In genomic region chr4:39922389-39922788, GRCh38 we compare ENCODE assay signal across 20 cellular contexts. TPM values are rescaled to one million over a fixed set of nuclear protein-coding genes. Genes with fewer than 3 reads are reported as not detected.
A peak's percentile ranks its signal among the peaks of the same experiment; 100 is the strongest.
DNase-seq lines count a peak whose midpoint lies in the region; ATAC-seq, FAIRE-seq and TF ChIP-seq lines count a peak whose summit lies in the region.
"Had no signal": no experiment of that assay in that cellular context is flagged by ENCODE, and none has a peak within 500 bp of the region (broad histone marks: within the 10 kb centered on the region; RNA-seq: fewer than 3 reads in every experiment).

No MANE protein-coding gene starts in this region.

- peaks cover 23% of the 10 kb centered on the region for H3K79me2 ChIP-seq in GM23338 (replicated peaks; ENCODE audit: insufficient read depth)
- H3K79me2 ChIP-seq in astrocyte (ENCODE audit: insufficient read depth, low read length), result peaks cover 7% of the 10 kb centered on the region
- H3K79me2 ChIP-seq in SK-N-SH (ENCODE audit: insufficient read depth), result peaks cover 49% of the 10 kb centered on the region

- no peaks in the 10 kb centered on the region for H3K9me2 ChIP-seq in GM23338 (ENCODE audit: insufficient read depth)
- H3K9me2 ChIP-seq in SK-N-SH, result no peaks in the 10 kb centered on the region

- H3F3A ChIP-seq in GM23338 (replicated peaks; ENCODE audit: low read depth), result no peaks in the 10 kb centered on the region
- peaks cover 8% of the 10 kb centered on the region for H3F3A ChIP-seq in SK-N-SH (replicated peaks; ENCODE audit: insufficient read depth)

- H3K27ac Mint-ChIP-seq in GM23338, result no peak overlapping the region
- no peak overlapping the region for H3K27ac Mint-ChIP-seq in astrocyte (ENCODE audit: unreplicated experiment)

- H3K4me3 ChIP-seq in GM23338, result no peak overlapping the region
- H3K4me3 ChIP-seq in astrocyte (ENCODE audit: insufficient read depth, low read depth, low read length), result no peak overlapping the region
- H3K4me3 ChIP-seq in SK-N-SH (ENCODE audit: low read depth in 2 of 2, low read length in 1 of 2), result no peak overlapping the region
- H3K4me3 ChIP-seq: MG63 had no signal

- H3K9me3 ChIP-seq in astrocyte (ENCODE audit: insufficient read depth, low read depth, low read length) (no peaks in the 10 kb centered on the region), SK-N-SH (no peaks in the 10 kb centered on the region)
- H3K9me3 ChIP-seq: MG63 had no signal

- no peak for TF ChIP-seq CTCF in GM23338 (conservative IDR thresholded peaks at IDR 0.05; ENCODE audit: low read depth in 2 of 2)
- no peak for TF ChIP-seq CTCF in astrocyte (IDR thresholded peaks at IDR 0.05; ENCODE audit: insufficient read depth, low read depth, low read length)
- no peak for TF ChIP-seq CTCF in GM10266 (IDR thresholded peaks at IDR 0.05; ENCODE audit: control insufficient read depth, insufficient read depth, low read depth, missing control alignments)
- no peak for TF ChIP-seq CTCF in SK-N-SH (IDR thresholded peaks at IDR 0.05)

- CTCF ChIA-PET in SK-N-SH (lab: Yijun Ruan, JAX), result interaction anchor here (0.7 kb wide), 1 partner anchor 20 kb away, joined by 3 read pairs; no protein-coding TSS in a partner anchor

- ATAC-seq in GM23338 (no peak), left colon (peak; percentile 94)

- H4K20me1 ChIP-seq in GM23338 (replicated peaks; ENCODE audit: insufficient read depth) (no peaks in the 10 kb centered on the region; the same call in 1 of the 2 replicates), astrocyte (ENCODE audit: insufficient read depth, low read length) (no peaks in the 10 kb centered on the region), SK-N-SH (ENCODE audit: insufficient read depth) (no peaks in the 10 kb centered on the region; the same call in 1 of the 2 replicates)

- 98% methylated on average over 2 of the region's 2 CpGs for WGBS in SK-N-SH (ENCODE audit: low lambda C conversion rate)

- H3K27me3 ChIP-seq in GM23338 (ENCODE audit: insufficient read depth) (no peaks in the 10 kb centered on the region), astrocyte (ENCODE audit: insufficient read depth, low read length) (no peaks in the 10 kb centered on the region), SK-N-SH (ENCODE audit: insufficient read depth) (no peaks in the 10 kb centered on the region)
- H3K27me3 ChIP-seq: MG63 had no signal

- TF ChIP-seq RAD21 in SK-N-SH (IDR thresholded peaks at IDR 0.05; ENCODE audit: low read length), result no peak

- H2AFZ ChIP-seq in GM23338, result no peak overlapping the region
- H2AFZ ChIP-seq in astrocyte (ENCODE audit: low read depth, low read length), result no peak overlapping the region
- H2AFZ ChIP-seq in SK-N-SH (ENCODE audit: low read depth), result no peak overlapping the region

- H3K4me3 Mint-ChIP-seq in GM23338 (no peak overlapping the region), astrocyte (ENCODE audit: unreplicated experiment) (no peak overlapping the region)

- peak; percentile 17 for FAIRE-seq in astrocyte (lab: Jason Lieb, UNC)
- FAIRE-seq: GM18507, H1 had no signal

- H3K27ac ChIP-seq in GM23338 (ENCODE audit: low read depth) (0 out of 2 replicates have a peak overlapping the region, but pooled peaks have one; percentile 7), astrocyte (ENCODE audit: low read depth, low read length) (no peak overlapping the region), SK-N-SH (ENCODE audit: low read depth in 2 of 2, low read length in 1 of 2) (no peak overlapping the region)
- H3K27ac ChIP-seq: RWPE1 had no signal

- H3K4me1 ChIP-seq in GM23338 (ENCODE audit: insufficient read depth), result no peaks in the 10 kb centered on the region
- H3K4me1 ChIP-seq in astrocyte (ENCODE audit: insufficient read depth, low read length), result no peaks in the 10 kb centered on the region
- H3K4me1 ChIP-seq in SK-N-SH (ENCODE audit: control insufficient read depth in 1 of 2, insufficient read depth in 2 of 2, low read depth in 1 of 2, low read length in 1 of 2), result no peaks in the 10 kb centered on the region; a peak in 1 of 4 replicates

- H3K4me2 ChIP-seq in GM23338 (no peak overlapping the region), astrocyte (ENCODE audit: low read length) (no peak overlapping the region), SK-N-SH (no peak overlapping the region)

- POLR2A ChIA-PET in SK-N-SH (lab: Yijun Ruan, JAX), result no interaction called here

- H3K36me3 Mint-ChIP-seq in GM23338 (ENCODE audit: low read depth), result peaks cover 51% of the 10 kb centered on the region
- H3K36me3 Mint-ChIP-seq in astrocyte (ENCODE audit: low read depth, unreplicated experiment), result peaks cover 2% of the 10 kb centered on the region

- H3K9ac ChIP-seq in astrocyte (ENCODE audit: low read length) (no peak overlapping the region), SK-N-SH (no peak overlapping the region)

- no peaks in the 10 kb centered on the region for H3K27me3 Mint-ChIP-seq in GM23338 (ENCODE audit: insufficient read depth, low read depth, poor library complexity)
- no peaks in the 10 kb centered on the region for H3K27me3 Mint-ChIP-seq in astrocyte (ENCODE audit: low read depth, unreplicated experiment)

- intact Hi-C loops in left colon (cut with DNase I, micrococcal nuclease), result no loop called here

- DNase-seq in GM23338 (ENCODE audit: low spot score) (no peak), astrocyte (ENCODE audit: low read depth) (no peak), left colon (no peak), AG08395 (ENCODE audit: low spot score) (no peak), SKM-1 (lab: John Stamatoyannopoulos, UW; ENCODE audit: unreplicated experiment) (no peak), GM10266 (ENCODE audit: extremely low spot score) (no peak), SK-N-SH (no peak)
- DNase-seq: Calu3, DMS153, DND-41, HCEC 1CT, KG1, MG63, NCI-H2029, NCI-H446 treated with DMSO at 0.1 percent for 48 hours, NCI-H526, SHP77 had no signal

- H3K4me1 Mint-ChIP-seq in GM23338, result no peaks in the 10 kb centered on the region
- no peaks in the 10 kb centered on the region for H3K4me1 Mint-ChIP-seq in astrocyte (ENCODE audit: low read depth, unreplicated experiment)

- H3K9me3 Mint-ChIP-seq in GM23338 (no peaks in the 10 kb centered on the region), astrocyte (ENCODE audit: unreplicated experiment) (no peaks in the 10 kb centered on the region)

- H3K36me3 ChIP-seq in GM23338 (ENCODE audit: insufficient read depth), result peaks cover 6% of the 10 kb centered on the region; the same call in 1 of the 2 replicates
- peaks cover 3% of the 10 kb centered on the region for H3K36me3 ChIP-seq in astrocyte (ENCODE audit: insufficient read depth, low read length)
- peaks cover 44 to 75% of the 10 kb centered on the region in 2 experiments for H3K36me3 ChIP-seq in SK-N-SH (replicated peaks in 1 of 2; ENCODE audit: control insufficient read depth in 1 of 2, insufficient read depth in 2 of 2, low read length in 1 of 2)

- TF ChIP-seq EP300 in SK-N-SH (IDR thresholded peaks at IDR 0.05; ENCODE audit: borderline replicate concordance in 1 of 2, low read depth in 1 of 2, low read length in 1 of 2), result no peak

TF ChIP-seq in GM23338, 12 proteins besides CTCF, POLR2A, EP300 and RAD21 (continues in another document):
- no peak for TF ChIP-seq EZH2 (IDR thresholded peaks at IDR 0.05; ENCODE audit: low read depth, unreplicated experiment)
- TF ChIP-seq STAT1 (IDR thresholded peaks at IDR 0.05; ENCODE audit: unreplicated experiment), result no peak
- TF ChIP-seq POLR2AphosphoS5 (IDR thresholded peaks at IDR 0.05; ENCODE audit: low read depth), result no peak
- no peak for TF ChIP-seq ETS1 (IDR thresholded peaks at IDR 0.05)
- TF ChIP-seq ZNF331 (CRISPR knock-in tag; IDR thresholded peaks at IDR 0.05; ENCODE audit: low read depth), result no peak
- TF ChIP-seq NANOG (IDR thresholded peaks at IDR 0.05; ENCODE audit: borderline replicate concordance), result no peak

TF ChIP-seq in SK-N-SH, 30 proteins besides CTCF, POLR2A, EP300 and RAD21 (continues in another document):
- no peak for TF ChIP-seq FOXM1 (IDR thresholded peaks at IDR 0.05; ENCODE audit: low read depth)
- TF ChIP-seq FOXJ3 (CRISPR knock-in tag; IDR thresholded peaks at IDR 0.05), result no peak
- TF ChIP-seq, protein P1, sequence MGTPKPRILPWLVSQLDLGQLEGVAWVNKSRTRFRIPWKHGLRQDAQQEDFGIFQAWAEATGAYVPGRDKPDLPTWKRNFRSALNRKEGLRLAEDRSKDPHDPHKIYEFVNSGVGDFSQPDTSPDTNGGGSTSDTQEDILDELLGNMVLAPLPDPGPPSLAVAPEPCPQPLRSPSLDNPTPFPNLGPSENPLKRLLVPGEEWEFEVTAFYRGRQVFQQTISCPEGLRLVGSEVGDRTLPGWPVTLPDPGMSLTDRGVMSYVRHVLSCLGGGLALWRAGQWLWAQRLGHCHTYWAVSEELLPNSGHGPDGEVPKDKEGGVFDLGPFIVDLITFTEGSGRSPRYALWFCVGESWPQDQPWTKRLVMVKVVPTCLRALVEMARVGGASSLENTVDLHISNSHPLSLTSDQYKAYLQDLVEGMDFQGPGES (IDR thresholded peaks at IDR 0.05; ENCODE audit: low read depth, low read length), result no peak
- TF ChIP-seq MXI1 (IDR thresholded peaks at IDR 0.05; ENCODE audit: low read depth, low read length), result no peak
- no peak for TF ChIP-seq YY1 (IDR thresholded peaks at IDR 0.05; ENCODE audit: low read depth)
- TF ChIP-seq JUND (IDR thresholded peaks at IDR 0.05), result no peak
- TF ChIP-seq, protein P2, sequence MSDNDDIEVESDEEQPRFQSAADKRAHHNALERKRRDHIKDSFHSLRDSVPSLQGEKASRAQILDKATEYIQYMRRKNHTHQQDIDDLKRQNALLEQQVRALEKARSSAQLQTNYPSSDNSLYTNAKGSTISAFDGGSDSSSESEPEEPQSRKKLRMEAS (IDR thresholded peaks at IDR 0.05; ENCODE audit: low read depth), result no peak
- TF ChIP-seq, protein P3, sequence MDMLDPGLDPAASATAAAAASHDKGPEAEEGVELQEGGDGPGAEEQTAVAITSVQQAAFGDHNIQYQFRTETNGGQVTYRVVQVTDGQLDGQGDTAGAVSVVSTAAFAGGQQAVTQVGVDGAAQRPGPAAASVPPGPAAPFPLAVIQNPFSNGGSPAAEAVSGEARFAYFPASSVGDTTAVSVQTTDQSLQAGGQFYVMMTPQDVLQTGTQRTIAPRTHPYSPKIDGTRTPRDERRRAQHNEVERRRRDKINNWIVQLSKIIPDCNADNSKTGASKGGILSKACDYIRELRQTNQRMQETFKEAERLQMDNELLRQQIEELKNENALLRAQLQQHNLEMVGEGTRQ (IDR thresholded peaks at IDR 0.05; ENCODE audit: borderline replicate concordance, low read depth, low read length), result no peak
- TF ChIP-seq TCF12 (IDR thresholded peaks at IDR 0.05), result no peak
- no peak for TF ChIP-seq FOSL2 (IDR thresholded peaks at IDR 0.05; ENCODE audit: borderline replicate concordance, low read depth)
- TF ChIP-seq RCOR1 (IDR thresholded peaks at IDR 0.05; ENCODE audit: low read length), result no peak

RNA-seq across cellular contexts. Expression of gene PDS5A, which starts 55.3 kb away (rescaled TPM):
- 72.4 and 91.9 TPM in 2 replicates for total RNA-seq in GM23338 (2014; rRNA removed; shearing (Covaris generic))
- polyA plus RNA-seq in GM23338 (2016; fragmentation: Nextera tagmentation; extraction: Ambion mirVana) (20.1 and 22.1 TPM in 2 replicates), SK-N-SH (2012; rRNA removed) (14.1 and 18.1 TPM in 2 replicates)
- total RNA-seq in astrocyte (49.5 and 55.9 TPM in 2 replicates), left colon (10 to 100 TPM; 56.3 to 59.8 TPM)
- polyA plus RNA-seq in SK-N-SH (2012; cell fraction: cytosol; rRNA removed), result 22.0 and 23.7 TPM in 2 replicates
- 10.5 and 21.5 TPM in 2 replicates for polyA plus RNA-seq in SK-N-SH (2012; cell fraction: nucleus; rRNA removed)
